ENCODE assay signal across 12 cellular contexts in the genomic region with DNA sequence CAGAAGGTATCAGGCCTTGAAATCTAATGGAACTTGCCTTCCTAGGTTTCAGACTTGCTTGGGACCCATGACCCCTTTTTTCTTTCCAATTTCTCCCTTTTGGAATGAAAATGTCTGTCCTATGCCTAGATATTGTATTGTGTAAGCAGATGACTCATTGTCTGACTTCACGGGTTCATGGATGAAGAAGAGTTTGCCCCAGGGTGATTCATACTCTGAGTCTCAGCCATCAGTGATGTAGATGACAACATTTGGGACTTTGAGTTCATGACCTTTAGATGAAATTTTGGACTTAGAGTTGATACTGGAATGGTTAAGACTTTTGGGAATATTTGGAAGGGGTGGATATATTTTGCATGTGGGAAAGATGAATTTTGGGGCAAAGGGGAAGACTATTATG. TPM values are rescaled to one million over a fixed set of nuclear protein-coding genes. Genes with fewer than 3 reads are reported as not detected.
A peak's percentile ranks its signal among the peaks of the same experiment; 100 is the strongest.
DNase-seq lines count a peak whose midpoint lies in the region; ATAC-seq and TF ChIP-seq lines count a peak whose summit lies in the region.
"Had no signal": no experiment of that assay in that cellular context is flagged by ENCODE, and none has a peak within 500 bp of the region (broad histone marks: within the 10 kb centered on the region; RNA-seq: fewer than 3 reads in every experiment).

No MANE protein-coding gene starts in this region.

- intact Hi-C loops in transverse colon (cut with DNase I; ENCODE audit: low total_unique reads): loop anchor here (5.0 kb wide), 2 partner anchors 112 to 183 kb away; a partner anchor contains a TSS
- intact Hi-C loops in CD4-positive, alpha-beta memory T cell (cut with micrococcal nuclease): loop anchor here (10.0 kb wide), 1 partner anchor 181 kb away; a partner anchor contains a TSS

- H3K4me3 Mint-ChIP-seq in HFFc6 (no peak overlapping the region), WTC11 (no peak overlapping the region)
- no peak overlapping the region for H3K4me3 Mint-ChIP-seq in CD4-positive, alpha-beta memory T cell

- TF ChIP-seq CTCF in HFFc6 (IDR thresholded peaks at IDR 0.05): no peak
- TF ChIP-seq CTCF in WTC11 (IDR thresholded peaks at IDR 0.05): no peak
- no peak for TF ChIP-seq CTCF in kidney epithelial cell (IDR thresholded peaks at IDR 0.05; ENCODE audit: insufficient read depth, low read length, poor library complexity, severe bottlenecking)
- TF ChIP-seq CTCF in transverse colon (IDR thresholded peaks at IDR 0.05): no peak

- POLR2A ChIA-PET in WTC11 (lab: Charles Lee): no interaction called here
- POLR2A ChIA-PET in CD4-positive, alpha-beta memory T cell (lab: Charles Lee; ENCODE audit: partially characterized antibody): no interaction called here

- no peak overlapping the region for H3K27ac Mint-ChIP-seq in HFFc6
- H3K27ac Mint-ChIP-seq in WTC11: no peak overlapping the region
- no peak overlapping the region for H3K27ac Mint-ChIP-seq in CD4-positive, alpha-beta memory T cell

- H3K36me3 Mint-ChIP-seq in HFFc6 (ENCODE audit: low read depth) (no peaks in the 10 kb centered on the region), WTC11 (no peaks in the 10 kb centered on the region)
- H3K36me3 Mint-ChIP-seq in CD4-positive, alpha-beta memory T cell: no peaks in the 10 kb centered on the region

- TF ChIP-seq POLR2A in transverse colon (IDR thresholded peaks at IDR 0.05): no peak

- CTCF ChIA-PET in WTC11 (lab: Charles Lee): no interaction called here
- CTCF ChIA-PET in CD4-positive, alpha-beta memory T cell (lab: Charles Lee; ENCODE audit: partially characterized antibody): no interaction called here

- no peaks in the 10 kb centered on the region; the same call in 1 of the 2 replicates for H3K27me3 Mint-ChIP-seq in HFFc6 (ENCODE audit: insufficient read depth)
- H3K27me3 Mint-ChIP-seq in WTC11 (ENCODE audit: low read depth): no peaks in the 10 kb centered on the region
- peaks cover 0 to 2% of the 10 kb centered on the region in 2 donors for H3K27me3 Mint-ChIP-seq in CD4-positive, alpha-beta memory T cell

- H3K4me3 ChIP-seq in kidney epithelial cell (ENCODE audit: low read depth, low read length) (no peak overlapping the region), transverse colon (no peak overlapping the region)
- H3K4me3 ChIP-seq in CD4-positive, alpha-beta memory T cell (ENCODE audit: low read length in 2 of 2): no peak overlapping the region
- H3K4me3 ChIP-seq: stomach had no signal

- no peaks in the 10 kb centered on the region for H3K27me3 ChIP-seq in kidney epithelial cell (ENCODE audit: control insufficient read depth, insufficient read depth, low read length)
- no peaks in the 10 kb centered on the region for H3K27me3 ChIP-seq in transverse colon
- no peaks in the 10 kb centered on the region for H3K27me3 ChIP-seq in CD4-positive, alpha-beta memory T cell (ENCODE audit: insufficient read depth, low read length)
- H3K27me3 ChIP-seq: stomach had no signal

- no peak for TF ChIP-seq EP300 in transverse colon (IDR thresholded peaks at IDR 0.05; ENCODE audit: low read depth)

- no peaks in the 10 kb centered on the region for H3K9me3 Mint-ChIP-seq in HFFc6
- no peaks in the 10 kb centered on the region for H3K9me3 Mint-ChIP-seq in WTC11
- H3K9me3 Mint-ChIP-seq in CD4-positive, alpha-beta memory T cell: no peaks in the 10 kb centered on the region

- H3K9me3 ChIP-seq in transverse colon: no peaks in the 10 kb centered on the region
- H3K9me3 ChIP-seq in CD4-positive, alpha-beta memory T cell (ENCODE audit: control insufficient read depth in 1 of 2, low read length in 2 of 2): no peaks in the 10 kb centered on the region
- H3K9me3 ChIP-seq: stomach had no signal

- H3K27ac ChIP-seq in transverse colon: no peak overlapping the region
- H3K27ac ChIP-seq in CD4-positive, alpha-beta memory T cell (ENCODE audit: low read depth, low read length): no peak overlapping the region
- H3K27ac ChIP-seq: stomach had no signal

- in situ Hi-C loops in transverse colon (cut with MboI; ENCODE audit: low pct_ligation_motif_present in 1 of 4, low pct_unique_long_range_greater_than_20kb in 1 of 4, low sequenced_read_pairs in 3 of 4): loop anchor here in 2 of 4 donors (25.0 kb wide), 2 partner anchors 107 to 207 kb away; a partner anchor contains a TSS

- H3K4me1 Mint-ChIP-seq in HFFc6 (ENCODE audit: low read depth): peaks cover 31% of the 10 kb centered on the region
- H3K4me1 Mint-ChIP-seq in WTC11: no peaks in the 10 kb centered on the region
- no peaks in the 10 kb centered on the region for H3K4me1 Mint-ChIP-seq in CD4-positive, alpha-beta memory T cell

- 29 to 44% methylated on average over 1 of the region's 1 CpG for WGBS in transverse colon (ENCODE audit: low coverage in 1 of 2), 2 donors

- DNase-seq in AG08396 (ENCODE audit: low spot score) (peak; percentile 83), HFFc6 (peak; percentile 87), WTC11 (ENCODE audit: low spot score) (no peak), kidney epithelial cell (ENCODE audit: low read depth) (peak; percentile 79), transverse colon (no peak), NCI-H2227 (lab: John Stamatoyannopoulos, UW; ENCODE audit: unreplicated experiment) (no peak)
- DNase-seq in CD4-positive, alpha-beta memory T cell: no peak
- DNase-seq: activated CD4-positive, alpha-beta T cell treated with anti-CD3 and anti-CD28 coated beads for 48 hours; NCI-H2171 treated with DMSO at 0.1 percent for 48 hours; nucleus accumbens; stomach had no signal

- H3K36me3 ChIP-seq in kidney epithelial cell (ENCODE audit: control insufficient read depth, insufficient read depth, low read length) (no peaks in the 10 kb centered on the region), transverse colon (no peaks in the 10 kb centered on the region)
- H3K36me3 ChIP-seq in CD4-positive, alpha-beta memory T cell (ENCODE audit: insufficient read depth, low read length): no peaks in the 10 kb centered on the region
- H3K36me3 ChIP-seq: stomach had no signal

- peaks cover 0 to 10% (median 3%) of the 10 kb centered on the region in 4 donors for H3K4me1 ChIP-seq in transverse colon
- no peaks in the 10 kb centered on the region for H3K4me1 ChIP-seq in CD4-positive, alpha-beta memory T cell (ENCODE audit: insufficient read depth, low read length)

- ATAC-seq in WTC11 (no peak), GM21528 (IDR thresholded peaks at IDR 0.05; ENCODE audit: low FRiP score, unreplicated experiment) (no peak)

TF ChIP-seq in WTC11, 78 proteins besides CTCF, POLR2A, EP300 and RAD21:
- peak; percentile 53; the same call in 1 of the 2 replicates for TF ChIP-seq GABPB1 (CRISPR knock-in tag; IDR thresholded peaks at IDR 0.05)
- TF ChIP-seq RORB (CRISPR knock-in tag; IDR thresholded peaks at IDR 0.05): no peak

RNA-seq across cellular contexts. Expression of a gene that starts 11.2 kb away (rescaled TPM):
- not detected for total RNA-seq in HFFc6 (2021; fragmentation: NEBNext Ultra II Directional; extraction: Animal tissue kit (Norgen Biotek cat#: 25700))
- total RNA-seq in WTC11 (2021) (not detected in 3 replicates), kidney epithelial cell (not detected in 2 replicates), transverse colon (not detected)
- not detected for total RNA-seq in CD4-positive, alpha-beta memory T cell
- not detected for polyA plus RNA-seq in CD4-positive, alpha-beta memory T cell
- total RNA-seq: stomach had no signal
- polyA plus RNA-seq: stomach had no signal

RNA-seq across cellular contexts. Expression of a gene that starts 38.2 kb away (rescaled TPM):
- total RNA-seq in HFFc6 (2021; fragmentation: NEBNext Ultra II Directional; extraction: Animal tissue kit (Norgen Biotek cat#: 25700)): not detected
- not detected in 3 replicates for total RNA-seq in WTC11 (2021)
- total RNA-seq in kidney epithelial cell: not detected in 2 replicates
- not detected for total RNA-seq in transverse colon
- total RNA-seq in CD4-positive, alpha-beta memory T cell: not detected
- not detected for polyA plus RNA-seq in CD4-positive, alpha-beta memory T cell
- total RNA-seq: stomach had no signal
- polyA plus RNA-seq: stomach had no signal

RNA-seq across cellular contexts. Expression of a gene that starts 40.8 kb away (rescaled TPM):
- not detected for total RNA-seq in HFFc6 (2021; fragmentation: NEBNext Ultra II Directional; extraction: Animal tissue kit (Norgen Biotek cat#: 25700))
- total RNA-seq in WTC11 (2021): not detected in 3 replicates
- total RNA-seq in kidney epithelial cell: not detected in 2 replicates
- total RNA-seq in transverse colon: not detected
- not detected for total RNA-seq in CD4-positive, alpha-beta memory T cell
- not detected for polyA plus RNA-seq in CD4-positive, alpha-beta memory T cell
- total RNA-seq: stomach had no signal
- polyA plus RNA-seq: stomach had no signal

RNA-seq across cellular contexts. Expression of a gene that starts 56.8 kb away (rescaled TPM):
- total RNA-seq in HFFc6 (2021; fragmentation: NEBNext Ultra II Directional; extraction: Animal tissue kit (Norgen Biotek cat#: 25700)): not detected
- total RNA-seq in WTC11 (2021) (not detected in 3 replicates), kidney epithelial cell (not detected in 2 replicates), transverse colon (not detected)
- total RNA-seq in CD4-positive, alpha-beta memory T cell: not detected
- not detected for polyA plus RNA-seq in CD4-positive, alpha-beta memory T cell
- total RNA-seq: stomach had no signal
- polyA plus RNA-seq: stomach had no signal

Comparison
In these comparisons a context has a peak if more than half of its experiments do, and no peak if none do; other contexts are left out.
1. DNase-seq: peak in AG08396 (single experiment), HFFc6 (single experiment) and kidney epithelial cell (single experiment); none in WTC11 (single experiment), transverse colon (single experiment), NCI-H2227 (single experiment) and CD4-positive, alpha-beta memory T cell (0 of 5).